In genomic region chr3:43388909-43389308, GRCh38 we compare ENCODE assay signal across 10 cellular contexts.
DNase-seq lines count a peak whose midpoint lies in the region; ATAC-seq and TF ChIP-seq lines count a peak whose summit lies in the region.
"Had no signal": no experiment of that assay in that cellular context is flagged by ENCODE, and none has a peak within 500 bp of the region (broad histone marks: within the 10 kb centered on the region; RNA-seq: fewer than 3 reads in every experiment).

No MANE protein-coding gene starts in this region.

- peak overlapping the region; percentile 96 for H3K27ac Mint-ChIP-seq in T-helper 2 cell treated with Interferon-gamma antibody and Interleukin-4, amounts not matched to agents 5 μg/mL and 100 μg/mL, for 36 hours

- peaks cover 12 to 29% (median 19%) of the 10 kb centered on the region in 4 donors for H3K4me1 ChIP-seq in esophagus muscularis mucosa
- H3K4me1 ChIP-seq in sigmoid colon, result no peaks in the 10 kb centered on the region
- H3K4me1 ChIP-seq in prostate gland (replicated peaks), result no peaks in the 10 kb centered on the region

- H3K4me3 Mint-ChIP-seq in T-helper 2 cell treated with Interferon-gamma antibody and Interleukin-4, amounts not matched to agents 5 μg/mL and 100 μg/mL, for 36 hours, result peak overlapping the region; percentile 75

- H3K27me3 Mint-ChIP-seq in T-helper 2 cell treated with Interferon-gamma antibody and Interleukin-4, amounts not matched to agents 5 μg/mL and 100 μg/mL, for 36 hours (ENCODE audit: low read depth), result peaks cover 13% of the 10 kb centered on the region

- ATAC-seq in HG03135 (IDR thresholded peaks at IDR 0.05; ENCODE audit: unreplicated experiment), result no peak

- H3K36me3 Mint-ChIP-seq in T-helper 2 cell treated with Interferon-gamma antibody and Interleukin-4, amounts not matched to agents 5 μg/mL and 100 μg/mL, for 36 hours (ENCODE audit: low read depth), result peaks cover 6% of the 10 kb centered on the region

- H3K36me3 ChIP-seq in esophagus muscularis mucosa, result no peaks in the 10 kb centered on the region
- no peaks in the 10 kb centered on the region for H3K36me3 ChIP-seq in sigmoid colon
- no peaks in the 10 kb centered on the region for H3K36me3 ChIP-seq in prostate gland

- no peak for TF ChIP-seq EP300 in esophagus muscularis mucosa (IDR thresholded peaks at IDR 0.05)
- no peak for TF ChIP-seq EP300 in sigmoid colon (IDR thresholded peaks at IDR 0.05)

- H3K4me1 Mint-ChIP-seq in T-helper 2 cell treated with Interferon-gamma antibody and Interleukin-4, amounts not matched to agents 5 μg/mL and 100 μg/mL, for 36 hours (ENCODE audit: low read depth), result peaks cover 41% of the 10 kb centered on the region

- H3K4me3 ChIP-seq in HL-60 (replicated peaks; ENCODE audit: insufficient read depth, low read length) (no peak overlapping the region), esophagus muscularis mucosa (no peak overlapping the region), sigmoid colon (no peak overlapping the region), prostate gland (no peak overlapping the region)

- peaks cover 13% of the 10 kb centered on the region for H3K9me3 Mint-ChIP-seq in T-helper 2 cell treated with Interferon-gamma antibody and Interleukin-4, amounts not matched to agents 5 μg/mL and 100 μg/mL, for 36 hours

- H3K27me3 ChIP-seq in HL-60 (ENCODE audit: insufficient read depth, poor library complexity, severe bottlenecking) (no peaks in the 10 kb centered on the region), esophagus muscularis mucosa (no peaks in the 10 kb centered on the region), sigmoid colon (no peaks in the 10 kb centered on the region), prostate gland (replicated peaks; ENCODE audit: insufficient read depth) (no peaks in the 10 kb centered on the region)

- intact Hi-C loops in esophagus muscularis mucosa (cut with DNase I) (no loop called here), sigmoid colon (cut with DNase I) (no loop called here), prostate gland (cut with DNase I) (no loop called here)

- H3K27ac ChIP-seq in HL-60 (replicated peaks), result peak overlapping the region; percentile 65
- peak overlapping the region in 3 of 4 donors; percentile 45 to 71 (median 53) for H3K27ac ChIP-seq in esophagus muscularis mucosa (replicated peaks in 1 of 4)
- H3K27ac ChIP-seq in sigmoid colon, result peak overlapping the region; percentile 9 to 62 (median 40)
- no peak overlapping the region for H3K27ac ChIP-seq in prostate gland

- TF ChIP-seq CTCF in HL-60 (IDR thresholded peaks at IDR 0.05; ENCODE audit: insufficient read depth, low read length) (no peak), esophagus muscularis mucosa (IDR thresholded peaks at IDR 0.05) (no peak), sigmoid colon (IDR thresholded peaks at IDR 0.05) (no peak), prostate gland (IDR thresholded peaks at IDR 0.05) (no peak)

- TF ChIP-seq POLR2A in esophagus muscularis mucosa (IDR thresholded peaks at IDR 0.05; ENCODE audit: low read depth) (no peak), sigmoid colon (IDR thresholded peaks at IDR 0.05) (no peak), prostate gland (IDR thresholded peaks at IDR 0.05) (no peak)

- DNase-seq in HL-60 (ENCODE audit: low read depth in 1 of 2, low spot score in 1 of 2) (no peak), esophagus muscularis mucosa (ENCODE audit: extremely low spot score) (no peak), sigmoid colon (no peak), prostate gland (ENCODE audit: low spot score) (no peak), NCI-H2107 (lab: John Stamatoyannopoulos, UW) (no peak), SKM-1 treated with dmso at 0.1 percent for 144 hours (lab: John Stamatoyannopoulos, UW; ENCODE audit: unreplicated experiment) (no peak)
- DNase-seq in T-helper 2 cell treated with Interferon-gamma antibody and Interleukin-4, amounts not matched to agents 5 μg/mL and 100 μg/mL, for 36 hours (ENCODE audit: low spot score), result no peak
- DNase-seq: Calu3, mammary epithelial cell had no signal

- H3K9me3 ChIP-seq in esophagus muscularis mucosa (peaks cover 0 to 5% (median 0%) of the 10 kb centered on the region in 4 donors), sigmoid colon (no peaks in the 10 kb centered on the region), prostate gland (no peaks in the 10 kb centered on the region)

Comparison
In these comparisons a context has a peak if more than half of its experiments do, and no peak if none do; other contexts are left out.
1. H3K27ac ChIP-seq: peak in HL-60 (single experiment), esophagus muscularis mucosa (3 of 4) and sigmoid colon (4 of 4); none in prostate gland (0 of 2).